Comparison of ENCODE assay signal across 9 cellular contexts in the genomic region with DNA sequence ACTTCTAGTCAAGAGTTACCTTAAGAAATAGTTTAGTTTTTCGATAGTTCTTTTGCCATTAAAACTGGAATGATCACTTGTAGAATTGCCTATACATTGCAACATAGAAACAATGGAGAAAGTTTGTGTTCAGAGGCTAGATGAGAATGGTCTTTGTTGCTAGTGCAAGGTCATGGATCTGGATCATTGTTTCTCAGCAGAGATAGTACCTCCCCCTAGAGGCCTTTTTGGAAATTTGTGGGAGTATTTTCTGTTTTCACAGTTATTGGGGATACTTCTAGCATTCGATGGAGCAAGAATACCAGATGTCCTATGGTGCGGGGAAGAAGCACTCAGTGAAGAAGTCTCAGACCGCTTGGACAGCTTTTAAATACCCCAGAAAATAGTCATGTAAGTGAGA.
DNase-seq lines count a peak whose midpoint lies in the region; ATAC-seq and TF ChIP-seq lines count a peak whose summit lies in the region.
"Had no signal": no experiment of that assay in that cellular context is flagged by ENCODE, and none has a peak within 500 bp of the region (broad histone marks: within the 10 kb centered on the region; RNA-seq: fewer than 3 reads in every experiment).

No MANE protein-coding gene starts in this region.

- H4K20me1 ChIP-seq in PC-3 (ENCODE audit: low read length): no peaks in the 10 kb centered on the region

- TF ChIP-seq EP300 in transverse colon (IDR thresholded peaks at IDR 0.05; ENCODE audit: low read depth): no peak

- ATAC-seq in PC-3: peak; percentile 40; the same call in 1 of the 2 replicates
- ATAC-seq in HG03565 (IDR thresholded peaks at IDR 0.05; ENCODE audit: unreplicated experiment): no peak
- no peak for ATAC-seq in HG02938 (IDR thresholded peaks at IDR 0.05; ENCODE audit: unreplicated experiment)

- no peaks in the 10 kb centered on the region for H3F3A ChIP-seq in PC-3 (ENCODE audit: low read length, unreplicated experiment)

- no peak overlapping the region for H2AFZ ChIP-seq in PC-3 (ENCODE audit: low read length)

- TF ChIP-seq CTCF in PC-3 (conservative IDR thresholded peaks at IDR 0.05; ENCODE audit: low read depth, low read length) (peak; percentile 84), fibroblast of mammary gland (conservative IDR thresholded peaks at IDR 0.05; ENCODE audit: control insufficient read depth, insufficient read depth, low read depth, low read length) (peak; percentile 74), transverse colon (IDR thresholded peaks at IDR 0.05) (peak; percentile 31 to 39 (median 33))

- intact Hi-C loops in PC-3 (cut with micrococcal nuclease): no loop called here
- intact Hi-C loops in transverse colon (cut with DNase I; ENCODE audit: low total_unique reads): no loop called here

- H3K4me3 ChIP-seq in PC-3 (ENCODE audit: low read length) (no peak overlapping the region), fibroblast of mammary gland (ENCODE audit: control insufficient read depth, low read depth, low read length) (no peak overlapping the region), transverse colon (no peak overlapping the region)

- H3K9me2 ChIP-seq in PC-3 (replicated peaks; ENCODE audit: low read length): no peaks in the 10 kb centered on the region

- 66 to 71% methylated on average over 4 of the region's 4 CpGs for WGBS in transverse colon (ENCODE audit: low coverage in 1 of 2), 2 donors

- H3K27ac ChIP-seq in PC-3 (ENCODE audit: low read length) (peak overlapping the region; percentile 15; the same call in 1 of the 2 replicates), transverse colon (no peak overlapping the region)

- no TSS peak for BruUV-seq in PC-3 (replicated peaks; lab: Mats Ljungman, UMichigan)

- no peaks in the 10 kb centered on the region for H3K27me3 ChIP-seq in PC-3 (ENCODE audit: low read length)
- no peaks in the 10 kb centered on the region for H3K27me3 ChIP-seq in transverse colon

- no peak overlapping the region for H3K9ac ChIP-seq in PC-3 (ENCODE audit: low read length)

- H3K4me1 ChIP-seq in PC-3 (ENCODE audit: insufficient read depth, low read length) (peaks cover 3% of the 10 kb centered on the region), transverse colon (no peaks in the 10 kb centered on the region)

- in situ Hi-C loops in transverse colon (cut with MboI; ENCODE audit: low pct_ligation_motif_present in 1 of 4, low pct_unique_long_range_greater_than_20kb in 1 of 4, low sequenced_read_pairs in 3 of 4): no loop called here

- H3K4me2 ChIP-seq in PC-3 (ENCODE audit: low read length): no peak overlapping the region

- H3K36me3 ChIP-seq in PC-3 (ENCODE audit: low read depth, low read length): no peaks in the 10 kb centered on the region
- H3K36me3 ChIP-seq in transverse colon: no peaks in the 10 kb centered on the region

- H3K79me2 ChIP-seq in PC-3 (ENCODE audit: low read length): no peaks in the 10 kb centered on the region

- no peaks in the 10 kb centered on the region for H3K9me3 ChIP-seq in PC-3 (ENCODE audit: low read length)
- H3K9me3 ChIP-seq in transverse colon: no peaks in the 10 kb centered on the region

- peak; percentile 11 for DNase-seq in SKM-1 treated with dmso at 0.1 percent for 144 hours (lab: John Stamatoyannopoulos, UW; ENCODE audit: unreplicated experiment)
- no peak for DNase-seq in SKM-1 (lab: John Stamatoyannopoulos, UW; ENCODE audit: unreplicated experiment)
- DNase-seq in PC-3: peak; percentile 68
- DNase-seq in fibroblast of mammary gland (ENCODE audit: low read depth): peak; percentile 72
- no peak for DNase-seq in transverse colon
- DNase-seq in activated gamma-delta T cell (lab: John Stamatoyannopoulos, UW): no peak
- DNase-seq: CD4-positive, CD25-positive, alpha-beta regulatory T cell had no signal

- POLR2A ChIA-PET in PC-3 (lab: Charles Lee; ENCODE audit: unreplicated experiment): no interaction called here

- CTCF ChIA-PET in PC-3 (lab: Charles Lee): no interaction called here

- no peak for TF ChIP-seq POLR2A in transverse colon (IDR thresholded peaks at IDR 0.05)

Comparison
In these comparisons a context has a peak if more than half of its experiments do, and no peak if none do; other contexts are left out.
1. DNase-seq: peak in SKM-1 treated with dmso at 0.1 percent for 144 hours (single experiment), PC-3 (single experiment) and fibroblast of mammary gland (single experiment); none in SKM-1 (single experiment), transverse colon (single experiment) and activated gamma-delta T cell (single experiment).
2. CTCF ChIP-seq: peak in every context shown above with its lines; median percentile 84 in PC-3; 74 in fibroblast of mammary gland; 33 in transverse colon.